1 cellular context compared by ENCODE assay signal in genomic region chr1:26729633-26730032, GRCh38.
TF ChIP-seq lines count a peak whose summit lies in the region.

No MANE protein-coding gene starts in this region.

TF ChIP-seq in IMR-90, 13 proteins besides CTCF, POLR2A, EP300 and RAD21:
- TF ChIP-seq SMC3 (IDR thresholded peaks at IDR 0.05; ENCODE audit: low read depth, low read length) (no peak), NFE2L2 (IDR thresholded peaks at IDR 0.05; ENCODE audit: low read depth, low read length) (no peak), CEBPB (IDR thresholded peaks at IDR 0.05; ENCODE audit: low read depth, low read length) (no peak), CHD1 (IDR thresholded peaks at IDR 0.05; ENCODE audit: low read depth, low read length) (no peak)
